In the genomic region with DNA sequence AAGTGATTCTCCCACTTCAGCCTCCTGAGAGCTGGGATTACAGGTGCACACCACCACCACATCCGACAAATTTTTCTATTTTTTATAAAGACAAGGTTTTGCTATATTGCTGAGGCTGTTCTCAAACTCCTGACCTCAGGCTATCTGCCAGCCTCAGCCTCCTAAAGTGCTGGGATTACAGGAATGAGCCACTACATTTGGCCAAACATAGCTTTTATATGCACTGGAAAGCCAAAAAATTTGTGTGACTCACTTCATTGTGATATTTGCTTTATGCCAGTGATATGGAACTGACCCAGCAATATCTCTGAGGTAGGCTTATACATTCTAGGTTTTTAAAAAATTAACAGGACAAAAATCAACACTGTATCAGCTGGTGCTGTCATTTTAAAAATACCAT, we compare ENCODE assay signal across 37 cellular contexts. TPM values are rescaled to one million over a fixed set of nuclear protein-coding genes. Genes with fewer than 3 reads are reported as not detected.
"Had no signal": no experiment of that assay in that cellular context is flagged by ENCODE, and none has a peak within 500 bp of the region (broad histone marks: within the 10 kb centered on the region; RNA-seq: fewer than 3 reads in every experiment).

No MANE protein-coding gene starts in this region.

- H3K27me3 ChIP-seq: adrenal gland, esophagus muscularis mucosa, foreskin keratinocyte, heart left ventricle, uterus had no signal

- H3K9me3 ChIP-seq: adrenal gland, esophagus muscularis mucosa, heart left ventricle, uterus had no signal

- H3K79me2 ChIP-seq: parathyroid adenoma had no signal

- FAIRE-seq: TTC549 had no signal

- H3K27me3 Mint-ChIP-seq: dendritic cell treated with granulocyte-macrophage colony-stimulating factor and Interleukin-4, amounts not matched to agents 40 ng/mL and 50 ng/mL, for 4 days; type B pancreatic cell had no signal

- H3K27ac Mint-ChIP-seq: activated CD4-positive, alpha-beta memory T cell treated with anti-CD3 and anti-CD28 coated beads for 36 hours; activated CD4-positive, alpha-beta T cell treated with anti-CD3 and anti-CD28 coated beads, Interleukin-2, amount 10 ng/mL, durations not matched to agents 24 days and 14 days; activated naive CD4-positive, alpha-beta T cell treated with anti-CD3 and anti-CD28 coated beads for 36 hours; activated naive CD8-positive, alpha-beta T cell treated with anti-CD3 and anti-CD28 coated beads for 36 hours; activated T-helper 1 cell treated with anti-CD3 and anti-CD28 coated beads, Interleukin-12 subunit alpha, Interleukin-12 subunit beta, Interleukin-2, Interleukin-4 antibody, amounts not matched to agents 30 ng/mL and 10 ng/mL and 1 ng/mL, durations not matched to agents 14 hours and 24 hours and 36 hours; dendritic cell treated with granulocyte-macrophage colony-stimulating factor and Interleukin-4, amounts not matched to agents 40 ng/mL and 50 ng/mL, for 4 days; memory B cell; naive thymus-derived CD8-positive, alpha-beta T cell; type B pancreatic cell had no signal

- ATAC-seq: activated CD4-positive, CD25-positive, alpha-beta regulatory T cell treated with anti-CD3 and anti-CD28 coated beads, Interleukin-2, amount 50 U/mL, for 24 hours; foreskin keratinocyte; heart left ventricle; naive thymus-derived CD8-positive, alpha-beta T cell; right cardiac atrium; stimulated activated naive CD8-positive, alpha-beta T cell treated with anti-CD3 and anti-CD28 coated beads, Interleukin-15, Interleukin-2, amounts not matched to agents 100 U/mL and 50 U/mL, for 24 hours had no signal

- DNase-seq: activated CD4-positive, alpha-beta memory T cell treated with anti-CD3 and anti-CD28 coated beads for 36 hours; activated CD4-positive, alpha-beta T cell treated with anti-CD3 and anti-CD28 coated beads, Interleukin-2, amount 10 ng/mL, durations not matched to agents 24 days and 14 days; activated CD8-positive, alpha-beta memory T cell treated with anti-CD3 and anti-CD28 coated beads, Interleukin-2, amount 50 U/mL, for 4 hours; activated effector memory CD4-positive, alpha-beta T cell treated with anti-CD3 and anti-CD28 coated beads, Interleukin-2, amount 50 U/mL, for 16 hours; activated naive CD4-positive, alpha-beta T cell treated with anti-CD3 and anti-CD28 coated beads for 36 hours; activated naive CD8-positive, alpha-beta T cell treated with anti-CD3 and anti-CD28 coated beads for 36 hours; activated T-cell treated with anti-CD3 and anti-CD28 coated beads, Interleukin-2, amount 50 U/mL, for 1 hour; adrenal gland; foreskin keratinocyte; heart left ventricle; midbrain; naive thymus-derived CD8-positive, alpha-beta T cell; nucleus accumbens; right cardiac atrium; stimulated activated CD4-positive, alpha-beta T cell treated with anti-CD3 and anti-CD28 coated beads, Interleukin-12 subunit alpha, Interleukin-12 subunit beta, amount 100 ng/mL, for 4 hours; stimulated activated CD4-positive, alpha-beta T cell treated with anti-CD3 and anti-CD28 coated beads, Interleukin-4, amount 100 ng/mL, for 1 hour; stimulated activated naive CD8-positive, alpha-beta T cell treated with anti-CD3 and anti-CD28 coated beads, Interleukin-15, Interleukin-2, amounts not matched to agents 100 U/mL and 50 U/mL, for 24 hours; T-helper 9 cell; uterus had no signal

- H3K36me3 Mint-ChIP-seq: activated CD4-positive, alpha-beta memory T cell treated with anti-CD3 and anti-CD28 coated beads for 36 hours; activated naive CD8-positive, alpha-beta T cell treated with anti-CD3 and anti-CD28 coated beads for 36 hours; memory B cell; naive thymus-derived CD8-positive, alpha-beta T cell; type B pancreatic cell had no signal

- H3K4me1 ChIP-seq: adrenal gland, esophagus muscularis mucosa, foreskin keratinocyte, heart left ventricle, parathyroid adenoma, uterus had no signal

- H3K27ac ChIP-seq: adrenal gland, esophagus muscularis mucosa, foreskin keratinocyte, heart left ventricle, parathyroid adenoma, uterus, VCaP had no signal

- H3K9ac ChIP-seq: parathyroid adenoma had no signal

- H3K36me3 ChIP-seq: adrenal gland, esophagus muscularis mucosa, heart left ventricle, uterus had no signal

- H3K4me1 Mint-ChIP-seq: activated CD4-positive, alpha-beta T cell treated with anti-CD3 and anti-CD28 coated beads, Interleukin-2, amount 10 ng/mL, durations not matched to agents 24 days and 14 days; activated naive CD8-positive, alpha-beta T cell treated with anti-CD3 and anti-CD28 coated beads for 36 hours; central memory CD8-positive, alpha-beta T cell; memory B cell; naive thymus-derived CD8-positive, alpha-beta T cell had no signal

- H3K9me3 Mint-ChIP-seq: activated CD4-positive, alpha-beta T cell treated with anti-CD3 and anti-CD28 coated beads, Interleukin-2, amount 10 ng/mL, durations not matched to agents 24 days and 14 days; activated naive CD4-positive, alpha-beta T cell treated with anti-CD3 and anti-CD28 coated beads for 36 hours; activated T-helper 1 cell treated with anti-CD3 and anti-CD28 coated beads, Interleukin-12 subunit alpha, Interleukin-12 subunit beta, Interleukin-2, Interleukin-4 antibody, amounts not matched to agents 30 ng/mL and 10 ng/mL and 1 ng/mL, durations not matched to agents 14 hours and 24 hours and 36 hours; central memory CD8-positive, alpha-beta T cell; dendritic cell treated with granulocyte-macrophage colony-stimulating factor and Interleukin-4, amounts not matched to agents 40 ng/mL and 50 ng/mL, for 4 days had no signal

- H3K4me3 Mint-ChIP-seq: activated CD4-positive, alpha-beta memory T cell treated with anti-CD3 and anti-CD28 coated beads for 36 hours; activated CD4-positive, alpha-beta T cell treated with anti-CD3 and anti-CD28 coated beads, Interleukin-2, amount 10 ng/mL, durations not matched to agents 24 days and 14 days; activated naive CD4-positive, alpha-beta T cell treated with anti-CD3 and anti-CD28 coated beads for 36 hours; activated naive CD8-positive, alpha-beta T cell treated with anti-CD3 and anti-CD28 coated beads for 36 hours; activated T-helper 1 cell treated with anti-CD3 and anti-CD28 coated beads, Interleukin-12 subunit alpha, Interleukin-12 subunit beta, Interleukin-2, Interleukin-4 antibody, amounts not matched to agents 30 ng/mL and 10 ng/mL and 1 ng/mL, durations not matched to agents 14 hours and 24 hours and 36 hours; central memory CD8-positive, alpha-beta T cell; dendritic cell treated with granulocyte-macrophage colony-stimulating factor and Interleukin-4, amounts not matched to agents 40 ng/mL and 50 ng/mL, for 4 days; memory B cell; naive thymus-derived CD8-positive, alpha-beta T cell; neural crest cell; type B pancreatic cell had no signal

- H2AFZ ChIP-seq: parathyroid adenoma had no signal

- H3K4me3 ChIP-seq: adrenal gland, esophagus muscularis mucosa, heart left ventricle, uterus had no signal

RNA-seq across cellular contexts. Expression of a gene that starts 26.8 kb away (rescaled TPM):
- total RNA-seq: activated CD4-positive, alpha-beta memory T cell treated with anti-CD3 and anti-CD28 coated beads for 36 hours; activated CD4-positive, alpha-beta T cell treated with anti-CD3 and anti-CD28 coated beads, Interleukin-2, amount 10 ng/mL, durations not matched to agents 24 days and 14 days; activated CD8-positive, alpha-beta memory T cell treated with anti-CD3 and anti-CD28 coated beads for 36 hours; activated naive CD4-positive, alpha-beta T cell treated with anti-CD3 and anti-CD28 coated beads for 36 hours; activated naive CD8-positive, alpha-beta T cell treated with anti-CD3 and anti-CD28 coated beads for 36 hours; activated T-helper 1 cell treated with anti-CD3 and anti-CD28 coated beads, Interleukin-12 subunit alpha, Interleukin-12 subunit beta, Interleukin-2, Interleukin-4 antibody, amounts not matched to agents 30 ng/mL and 10 ng/mL and 1 ng/mL, durations not matched to agents 14 hours and 24 hours and 36 hours; adrenal gland; aorta; esophagus muscularis mucosa; foreskin keratinocyte; kidney epithelial cell; lower leg skin; naive thymus-derived CD8-positive, alpha-beta T cell; neural crest cell; right cardiac atrium; skeletal muscle tissue; subcutaneous adipose tissue; T-helper 1 cell treated with Interleukin-12 subunit alpha and Interleukin-12 subunit beta and Interleukin-4 antibody, amounts not matched to agents 30 ng/mL and 1 ng/mL, for 36 hours; uterus had no signal
- polyA plus RNA-seq: adrenal gland; aorta; foreskin keratinocyte; heart left ventricle; naive thymus-derived CD8-positive, alpha-beta T cell; right cardiac atrium had no signal
